In genomic region chr13:67229438-67230242, GRCh38 we compare ENCODE assay signal across 9 cellular contexts. TPM values are rescaled to one million over a fixed set of nuclear protein-coding genes. Genes with fewer than 3 reads are reported as not detected.
A peak's percentile ranks its signal among the peaks of the same experiment; 100 is the strongest.
DNase-seq lines count a peak whose midpoint lies in the region; ATAC-seq and TF ChIP-seq lines count a peak whose summit lies in the region.
"Had no signal": no experiment of that assay in that cellular context is flagged by ENCODE, and none has a peak within 500 bp of the region (broad histone marks: within the 10 kb centered on the region; RNA-seq: fewer than 3 reads in every experiment).

No MANE protein-coding gene starts in this region.

- no peaks in the 10 kb centered on the region for H3K36me3 ChIP-seq in tibial artery

- peak overlapping the region in 1 of 2 donors; percentile 84 for H3K27ac ChIP-seq in tibial artery

- peaks cover 12 to 13% of the 10 kb centered on the region in 2 donors for H3K4me1 Mint-ChIP-seq in immature natural killer cell

- H3K27me3 Mint-ChIP-seq in immature natural killer cell (ENCODE audit: low read depth in 3 of 3), result peaks cover 5 to 6% (median 6%) of the 10 kb centered on the region in 3 donors

- H3K9me3 ChIP-seq in tibial artery, result no peaks in the 10 kb centered on the region

- in situ Hi-C loops in astrocyte of the spinal cord (cut with HindIII; ENCODE audit: low sequenced_read_pairs), result no loop called here

- H3K27ac Mint-ChIP-seq in immature natural killer cell, result no peak overlapping the region
- H3K27ac Mint-ChIP-seq: CD4-positive, alpha-beta memory T cell had no signal

- DNase-seq in NCI-H1105 treated with DMSO at 0.1 percent for 48 hours (lab: John Stamatoyannopoulos, UW) (peak; percentile 23), NCI-H1105 (lab: John Stamatoyannopoulos, UW) (no peak), astrocyte of the spinal cord (ENCODE audit: low read depth, low spot score) (no peak), immature natural killer cell (peak; percentile 4 to 17 (median 7)), tibial artery (no peak), Kasumi-1 (lab: John Stamatoyannopoulos, UW) (no peak)

- H3K9me3 Mint-ChIP-seq in immature natural killer cell, result peaks cover 0 to 4% (median 0%) of the 10 kb centered on the region in 6 donors

- TF ChIP-seq CTCF in astrocyte of the spinal cord (IDR thresholded peaks at IDR 0.05; ENCODE audit: low read depth, low read length), result no peak
- TF ChIP-seq CTCF in tibial artery (IDR thresholded peaks at IDR 0.05), result no peak

- peaks cover 0 to 5% of the 10 kb centered on the region in 2 donors for H3K27me3 ChIP-seq in tibial artery

- no peaks in the 10 kb centered on the region for H3K36me3 Mint-ChIP-seq in immature natural killer cell

- H3K4me3 ChIP-seq in astrocyte of the spinal cord (ENCODE audit: low read depth, low read length) (peak overlapping the region; percentile 80), tibial artery (peak overlapping the region; percentile 77 to 85)

- peak; percentile 5 for ATAC-seq in HG03039 (IDR thresholded peaks at IDR 0.05; ENCODE audit: unreplicated experiment)
- ATAC-seq in GM18519 (IDR thresholded peaks at IDR 0.05; ENCODE audit: low FRiP score, unreplicated experiment), result no peak

- intact Hi-C loops in tibial artery (cut with DNase I; ENCODE audit: low total_unique reads), result no loop called here

- H3K4me1 ChIP-seq in tibial artery, result peaks cover 0 to 15% (median 7%) of the 10 kb centered on the region in 4 donors

- H3K4me3 Mint-ChIP-seq in immature natural killer cell, result no peak overlapping the region
- H3K4me3 Mint-ChIP-seq: CD4-positive, alpha-beta memory T cell had no signal

RNA-seq across cellular contexts. Expression of gene PCDH9, which starts 0.5 kb away (rescaled TPM):
- polyA plus RNA-seq in immature natural killer cell, result under 1 TPM in 2 of 3 donors, not detected in 1; 0.56 to 0.77 TPM

Comparison
In these comparisons a context has a peak if more than half of its experiments do, and no peak if none do; other contexts are left out.
1. DNase-seq: peak in NCI-H1105 treated with DMSO at 0.1 percent for 48 hours (single experiment) and immature natural killer cell (3 of 3); none in NCI-H1105 (single experiment), astrocyte of the spinal cord (single experiment), tibial artery (0 of 2) and Kasumi-1 (0 of 2).